ENCODE assay signal across 17 cellular contexts in genomic region chr14:67221248-67221981, GRCh38. TPM values are rescaled to one million over a fixed set of nuclear protein-coding genes. Genes with fewer than 3 reads are reported as not detected.
DNase-seq lines count a peak whose midpoint lies in the region; ATAC-seq and TF ChIP-seq lines count a peak whose summit lies in the region.
"Had no signal": no experiment of that assay in that cellular context is flagged by ENCODE, and none has a peak within 500 bp of the region (broad histone marks: within the 10 kb centered on the region; RNA-seq: fewer than 3 reads in every experiment).

No MANE protein-coding gene starts in this region.

- no peaks in the 10 kb centered on the region for H3K27me3 ChIP-seq in right lobe of liver
- H3K27me3 ChIP-seq: gastroesophageal sphincter had no signal

- peaks cover 10% of the 10 kb centered on the region for H3K4me1 ChIP-seq in mucosa of descending colon (ENCODE audit: low read depth)
- no peaks in the 10 kb centered on the region for H3K4me1 ChIP-seq in right lobe of liver

- TF ChIP-seq POLR2A in right lobe of liver (IDR thresholded peaks at IDR 0.05) = no peak

- 96% methylated on average over 6 of the region's 6 CpGs for WGBS in right lobe of liver (ENCODE audit: insufficient coverage, low coverage, low lambda C conversion rate, missing lambda C conversion rate)

- peak; percentile 85 for ATAC-seq in mucosa of descending colon
- ATAC-seq in GM19467 (IDR thresholded peaks at IDR 0.05; ENCODE audit: unreplicated experiment) = no peak
- no peak for ATAC-seq in right lobe of liver
- ATAC-seq: gastroesophageal sphincter; stimulated activated naive B cell treated with anti-CD40 and anti-IgM and Interleukin-4, amounts not matched to agents 10 μg/mL and 1 μg/mL and 100 μg/mL, for 72 hours had no signal

- H3K9me3 ChIP-seq in mucosa of descending colon (no peaks in the 10 kb centered on the region), right lobe of liver (no peaks in the 10 kb centered on the region)
- H3K9me3 ChIP-seq: gastroesophageal sphincter had no signal

- no peak overlapping the region for H3K27ac ChIP-seq in right lobe of liver
- H3K27ac ChIP-seq: gastroesophageal sphincter had no signal

- H3K4me3 ChIP-seq in cardiac fibroblast (replicated peaks in 1 of 2; ENCODE audit: low read depth in 2 of 2, low read length in 2 of 2) (no peak overlapping the region), mucosa of descending colon (no peak overlapping the region), right lobe of liver (no peak overlapping the region)
- H3K4me3 ChIP-seq: gastroesophageal sphincter had no signal

- peak; percentile 40 for DNase-seq in AG20443 (ENCODE audit: low spot score)
- DNase-seq in LoVo (ENCODE audit: low spot score) = peak; percentile 47
- peak; percentile 18 to 76 for DNase-seq in cardiac fibroblast (ENCODE audit: low read depth in 2 of 2)
- DNase-seq in mucosa of descending colon = peak in 1 of 3 donors; percentile 44
- DNase-seq in right lobe of liver = no peak
- no peak for DNase-seq in stimulated activated CD4-positive, alpha-beta T cell treated with anti-CD3 and anti-CD28 coated beads, Interleukin-12 subunit alpha, Interleukin-12 subunit beta, amount 100 ng/mL, for 4 hours
- no peak for DNase-seq in inferior parietal cortex (ENCODE audit: extremely low spot score)
- DNase-seq: activated CD4-positive, alpha-beta T cell treated with anti-CD3 and anti-CD28 coated beads for 4 hours; activated naive CD4-positive, alpha-beta T cell treated with Interleukin-2 at 50 U/mL for 16 hours; CD4-positive, CD25-positive, alpha-beta regulatory T cell; NCI-H748 treated with DMSO at 0.1 percent for 48 hours; stimulated activated CD4-positive, alpha-beta T cell treated with anti-CD3 and anti-CD28 coated beads, Interleukin-1b, Interleukin-23, amount 100 ng/mL, for 48 hours; stimulated activated naive B cell treated with anti-CD40 and anti-IgM and Interleukin-4, amounts not matched to agents 10 μg/mL and 1 μg/mL and 100 μg/mL, for 72 hours had no signal

- TF ChIP-seq CTCF in cardiac fibroblast (IDR thresholded peaks at IDR 0.05; ENCODE audit: low read depth, low read length) = no peak
- TF ChIP-seq CTCF in mucosa of descending colon (IDR thresholded peaks at IDR 0.05) = no peak
- TF ChIP-seq CTCF in right lobe of liver (IDR thresholded peaks at IDR 0.05) = no peak

- intact Hi-C loops in mucosa of descending colon (cut with DNase I, micrococcal nuclease) (no loop called here), right lobe of liver (cut with DNase I) (no loop called here)

- H3K36me3 ChIP-seq in mucosa of descending colon (ENCODE audit: low read depth) (no peaks in the 10 kb centered on the region), right lobe of liver (no peaks in the 10 kb centered on the region)
- H3K36me3 ChIP-seq: gastroesophageal sphincter had no signal

RNA-seq across cellular contexts. Expression of gene PALS1, which starts 19.8 kb away (rescaled TPM):
- total RNA-seq in mucosa of descending colon (10 to 100 TPM; 37.0 to 55.2 (median 44.3) TPM), right lobe of liver (10 to 100 TPM in 5 of 6 experiments, 1 to 10 TPM in 1; 9.7 to 15.7 (median 14.7) TPM)

RNA-seq across cellular contexts. Expression of gene GARIN2, which starts 32.2 kb away (rescaled TPM):
- total RNA-seq in mucosa of descending colon (under 1 TPM in 1 of 3 donors, not detected in 2; 0.26 TPM), right lobe of liver (under 1 TPM in 2 of 6 experiments, not detected in 4; 0.12 to 0.24 TPM)
- total RNA-seq: CD4-positive, CD25-positive, alpha-beta regulatory T cell; lower leg skin; osteocyte had no signal

Comparison
In these comparisons a context has a peak if more than half of its experiments do, and no peak if none do; other contexts are left out.
1. DNase-seq: peak in AG20443 (single experiment), LoVo (single experiment) and cardiac fibroblast (2 of 2); none in right lobe of liver (0 of 3), stimulated activated CD4-positive, alpha-beta T cell treated with anti-CD3 and anti-CD28 coated beads, Interleukin-12 subunit alpha, Interleukin-12 subunit beta, amount 100 ng/mL, for 4 hours (single experiment) and inferior parietal cortex (single experiment).